In genomic region chr5:137389042-137389441, GRCh38 we compare ENCODE assay signal across 28 cellular contexts.
DNase-seq lines count a peak whose midpoint lies in the region; ATAC-seq and TF ChIP-seq lines count a peak whose summit lies in the region.
"Had no signal": no experiment of that assay in that cellular context is flagged by ENCODE, and none has a peak within 500 bp of the region (broad histone marks: within the 10 kb centered on the region; RNA-seq: fewer than 3 reads in every experiment).

No MANE protein-coding gene starts in this region.

- intact Hi-C loops in Right ventricle myocardium superior (cut with DNase I) (no loop called here), cardiac septum (cut with DNase I) (no loop called here), left cardiac atrium (cut with DNase I) (no loop called here), gastrocnemius medialis (cut with DNase I; ENCODE audit: low total_unique reads) (loop anchor here (2.0 to 5.0 kb wide), 2 partner anchors 78 to 108 kb away; partner anchors contain the start of gene SPOCK1)
- intact Hi-C loops in activated CD4-positive, alpha-beta memory T cell treated with anti-CD3 and anti-CD28 coated beads for 36 hours (cut with micrococcal nuclease), result no loop called here

- TF ChIP-seq CTCF in gastrocnemius medialis (IDR thresholded peaks at IDR 0.05 in 4 of 5, conservative IDR thresholded peaks at IDR 0.05 in 1 of 5), result no peak

- peak; percentile 73 for ATAC-seq in Right ventricle myocardium superior (ENCODE audit: poor library complexity)
- ATAC-seq in left cardiac atrium, result peak; percentile 38 to 47
- peak; percentile 98 to 100 for ATAC-seq in gastrocnemius medialis
- ATAC-seq in HG03442 (IDR thresholded peaks at IDR 0.05; ENCODE audit: unreplicated experiment), result no peak
- ATAC-seq: HCT116, HepG2 had no signal

- no peaks in the 10 kb centered on the region for H3K27me3 Mint-ChIP-seq in activated CD4-positive, alpha-beta memory T cell treated with anti-CD3 and anti-CD28 coated beads for 36 hours

- H3K36me3 Mint-ChIP-seq in activated CD4-positive, alpha-beta memory T cell treated with anti-CD3 and anti-CD28 coated beads for 36 hours, result no peaks in the 10 kb centered on the region
- H3K36me3 Mint-ChIP-seq: CD14-positive monocyte; CD8-positive, alpha-beta memory T cell had no signal

- no peaks in the 10 kb centered on the region for H3K4me1 Mint-ChIP-seq in activated CD4-positive, alpha-beta memory T cell treated with anti-CD3 and anti-CD28 coated beads for 36 hours (ENCODE audit: low read depth)
- H3K4me1 Mint-ChIP-seq: CD14-positive monocyte; CD8-positive, alpha-beta memory T cell had no signal

- H3K27ac ChIP-seq in gastrocnemius medialis, result peak overlapping the region; percentile 65 to 77 (median 70)

- no peaks in the 10 kb centered on the region for H3K36me3 ChIP-seq in gastrocnemius medialis
- H3K36me3 ChIP-seq: BE2C had no signal

- no peaks in the 10 kb centered on the region for H3K9me3 ChIP-seq in gastrocnemius medialis
- H3K9me3 ChIP-seq: BE2C had no signal

- in situ Hi-C loops in gastrocnemius medialis (cut with MboI; ENCODE audit: low sequenced_read_pairs in 4 of 4), result no loop called here

- H3K4me3 ChIP-seq in gastrocnemius medialis, result no peak overlapping the region

- TF ChIP-seq POLR2A in gastrocnemius medialis (IDR thresholded peaks at IDR 0.05), result no peak

- H3K4me3 Mint-ChIP-seq in activated CD4-positive, alpha-beta memory T cell treated with anti-CD3 and anti-CD28 coated beads for 36 hours, result no peak overlapping the region
- H3K4me3 Mint-ChIP-seq: CD14-positive monocyte; CD8-positive, alpha-beta memory T cell had no signal

- H3K4me1 ChIP-seq in gastrocnemius medialis, result peaks cover 10 to 16% of the 10 kb centered on the region in 2 donors
- H3K4me1 ChIP-seq: BE2C had no signal

- CTCF ChIA-PET in activated CD4-positive, alpha-beta memory T cell treated with anti-CD3 and anti-CD28 coated beads for 36 hours (lab: Charles Lee), result no interaction called here

- H3K27ac Mint-ChIP-seq in activated CD4-positive, alpha-beta memory T cell treated with anti-CD3 and anti-CD28 coated beads for 36 hours, result no peak overlapping the region
- H3K27ac Mint-ChIP-seq: CD8-positive, alpha-beta memory T cell had no signal

- H3K9me3 Mint-ChIP-seq in activated CD4-positive, alpha-beta memory T cell treated with anti-CD3 and anti-CD28 coated beads for 36 hours, result no peaks in the 10 kb centered on the region

- H3K27me3 ChIP-seq in gastrocnemius medialis, result no peaks in the 10 kb centered on the region
- H3K27me3 ChIP-seq: BE2C had no signal

- POLR2A ChIA-PET in activated CD4-positive, alpha-beta memory T cell treated with anti-CD3 and anti-CD28 coated beads for 36 hours (lab: Charles Lee), result no interaction called here

- DNase-seq in Right ventricle myocardium superior, result no peak
- no peak for DNase-seq in cardiac septum (ENCODE audit: low spot score)
- no peak for DNase-seq in left cardiac atrium
- DNase-seq in gastrocnemius medialis, result peak; percentile 44 to 84
- no peak for DNase-seq in occipital lobe (lab: John Stamatoyannopoulos, UW)
- DNase-seq in activated CD4-positive, alpha-beta memory T cell treated with anti-CD3 and anti-CD28 coated beads for 36 hours, result no peak
- DNase-seq: 8988T; ACHN; BE2C; CD8-positive, alpha-beta memory T cell; DMS 273 treated with DMSO at 0.1 percent for 48 hours; DMS79; EL; GF-D8; Karpas-422; NCI-H1092; NCI-H1417 treated with DMSO at 0.1 percent for 48 hours; NCI-H1694 treated with DMSO at 0.1 percent for 48 hours; NCI-H2081; NCI-H2227 treated with DMSO at 0.1 percent for 48 hours; NCI-H510A; NCI-H69; RPMI8226; SHP77 treated with DMSO at 0.1 percent for 48 hours had no signal

Comparison
In these comparisons a context has a peak if more than half of its experiments do, and no peak if none do; other contexts are left out.
1. DNase-seq: peak in gastrocnemius medialis (2 of 2); none in Right ventricle myocardium superior (single experiment), cardiac septum (single experiment), left cardiac atrium (single experiment), occipital lobe (single experiment) and activated CD4-positive, alpha-beta memory T cell treated with anti-CD3 and anti-CD28 coated beads for 36 hours (single experiment).